In the genomic region with DNA sequence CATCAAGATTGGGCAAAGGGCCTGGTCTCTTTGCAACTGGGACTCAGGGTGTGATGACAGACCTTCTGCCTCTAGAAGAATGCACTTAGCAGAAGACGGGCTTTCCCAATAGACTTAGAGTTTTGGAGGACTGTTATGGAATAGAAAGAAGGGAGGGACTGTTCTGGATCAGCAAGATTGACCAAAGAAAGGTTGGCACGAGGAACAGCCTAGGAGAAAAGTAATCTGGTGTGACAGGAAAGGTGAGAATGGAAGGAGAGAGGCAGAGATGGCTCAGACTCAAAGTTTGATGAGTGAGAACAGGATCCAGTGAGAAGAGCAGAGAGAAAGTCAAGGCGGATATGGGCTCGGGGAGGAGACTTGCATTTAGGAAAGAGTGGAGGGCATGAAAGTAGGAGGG, we compare ENCODE assay signal across 37 cellular contexts. TPM values are rescaled to one million over a fixed set of nuclear protein-coding genes. Genes with fewer than 3 reads are reported as not detected.
"Had no signal": no experiment of that assay in that cellular context is flagged by ENCODE, and none has a peak within 500 bp of the region (broad histone marks: within the 10 kb centered on the region; RNA-seq: fewer than 3 reads in every experiment).

No MANE protein-coding gene starts in this region.

- FAIRE-seq: RCC 7860, TTC549 had no signal

- H3K27ac Mint-ChIP-seq: activated CD4-positive, alpha-beta T cell treated with anti-CD3 and anti-CD28 coated beads for 36 hours; activated CD4-positive, alpha-beta T cell treated with anti-CD3 and anti-CD28 coated beads, Interleukin-2, amount 10 ng/mL, durations not matched to agents 7 days and 5 days; activated CD8-positive, alpha-beta T cell treated with anti-CD3 and anti-CD28 coated beads, Interleukin-2, amount 10 ng/mL, durations not matched to agents 7 days and 5 days; activated naive CD4-positive, alpha-beta T cell treated with anti-CD3 and anti-CD28 coated beads, Interleukin-2, amount 50 U/mL, for 24 hours; activated naive CD8-positive, alpha-beta T cell treated with anti-CD3 and anti-CD28 coated beads, Interleukin-2, amount 10 ng/mL, durations not matched to agents 7 days and 5 days; activated T-cell treated with anti-CD3 and anti-CD28 coated beads, Interleukin-2, amount 50 U/mL, for 24 hours; activated T-helper 2 cell treated with anti-CD3 and anti-CD28 coated beads, Interferon-gamma antibody, Interleukin-2, Interleukin-4, amounts not matched to agents 10 μg/mL and 5 μg/mL and 100 μg/mL, durations not matched to agents 14 hours and 24 hours and 36 hours; WTC11 had no signal

- H3K9me3 Mint-ChIP-seq: central memory CD8-positive, alpha-beta T cell had no signal

- H3K4me1 ChIP-seq: ascending aorta had no signal

- H2AFZ ChIP-seq: PC-9 had no signal

- H3K4me3 Mint-ChIP-seq: activated CD4-positive, alpha-beta T cell treated with anti-CD3 and anti-CD28 coated beads for 36 hours; activated CD4-positive, alpha-beta T cell treated with anti-CD3 and anti-CD28 coated beads, Interleukin-2, amount 10 ng/mL, durations not matched to agents 7 days and 5 days; activated CD8-positive, alpha-beta T cell treated with anti-CD3 and anti-CD28 coated beads, Interleukin-2, amount 10 ng/mL, durations not matched to agents 7 days and 5 days; activated naive CD4-positive, alpha-beta T cell treated with anti-CD3 and anti-CD28 coated beads, Interleukin-2, amount 50 U/mL, for 24 hours; activated naive CD8-positive, alpha-beta T cell treated with anti-CD3 and anti-CD28 coated beads, Interleukin-2, amount 10 ng/mL, durations not matched to agents 7 days and 5 days; activated T-cell treated with anti-CD3 and anti-CD28 coated beads, Interleukin-2, amount 50 U/mL, for 24 hours; central memory CD8-positive, alpha-beta T cell; WTC11 had no signal

- H3K4me3 ChIP-seq: ascending aorta, cardiac muscle cell, MG63, PC-9 had no signal

- H3K27me3 Mint-ChIP-seq: activated naive CD4-positive, alpha-beta T cell treated with anti-CD3 and anti-CD28 coated beads, Interleukin-2, amount 50 U/mL, for 24 hours; activated T-cell treated with anti-CD3 and anti-CD28 coated beads, Interleukin-2, amount 50 U/mL, for 24 hours had no signal

- H3K4me2 ChIP-seq: PC-9 had no signal

- DNase-seq: activated CD4-positive, alpha-beta T cell treated with anti-CD3 and anti-CD28 coated beads for 36 hours; activated CD4-positive, alpha-beta T cell treated with anti-CD3 and anti-CD28 coated beads, Interleukin-2, amount 10 ng/mL, durations not matched to agents 7 days and 5 days; activated CD4-positive, alpha-beta T cell treated with anti-CD3 and anti-CD28 coated beads, Interleukin-2, amount 50 U/mL, for 48 hours; activated CD8-positive, alpha-beta T cell treated with anti-CD3 and anti-CD28 coated beads, Interleukin-2, amount 10 ng/mL, durations not matched to agents 7 days and 5 days; activated gamma-delta T cell; activated naive CD4-positive, alpha-beta T cell treated with Interleukin-2 at 50 U/mL for 16 hours; activated naive CD8-positive, alpha-beta T cell treated with anti-CD3 and anti-CD28 coated beads, Interleukin-2, amount 10 ng/mL, durations not matched to agents 7 days and 5 days; activated T-cell treated with anti-CD3 and anti-CD28 coated beads, Interleukin-2, amount 50 U/mL, for 24 hours; amygdala; Karpas-422; MG63; NCI-H1092 treated with DMSO at 0.1 percent for 48 hours; NCI-H1417; NCI-H146; NCI-H187; NCI-H2029 treated with DMSO at 0.1 percent for 48 hours; NCI-H2107; NCI-H2171; NCI-H510A; NCI-H526; NCI-H748 treated with DMSO at 0.1 percent for 48 hours; NK-92 treated with Interleukin-12 subunit alpha and Interleukin-12 subunit beta, amount 100 ng/mL, for 24 hours; PC-9; Right ventricle myocardium superior; SW 1271; T-helper 1 cell; T1000 had no signal

- H3K4me1 Mint-ChIP-seq: WTC11 had no signal

- H3K27ac ChIP-seq: ascending aorta, cardiac muscle cell, PC-9 had no signal

- H3K9me3 ChIP-seq: ascending aorta, MG63 had no signal

- ATAC-seq: activated CD4-positive, alpha-beta T cell treated with anti-CD3 and anti-CD28 coated beads for 36 hours; activated CD4-positive, CD25-positive, alpha-beta regulatory T cell treated with anti-CD3 and anti-CD28 coated beads, Interleukin-2, amount 50 U/mL, for 24 hours; activated CD8-positive, alpha-beta T cell treated with anti-CD3 and anti-CD28 coated beads, Interleukin-2, amount 10 ng/mL, durations not matched to agents 7 days and 5 days; WTC11 had no signal

- H3K27me3 ChIP-seq: ascending aorta had no signal

- H3K36me3 ChIP-seq: ascending aorta, cardiac muscle cell, MG63 had no signal

RNA-seq across cellular contexts. Expression of a gene that starts 23.0 kb away (rescaled TPM):
- total RNA-seq: activated CD8-positive, alpha-beta T cell treated with anti-CD3 and anti-CD28 coated beads, Interleukin-2, amount 10 ng/mL, durations not matched to agents 7 days and 5 days; ascending aorta; chondrocyte; Right ventricle myocardium superior had no signal
